8 cellular contexts compared by ENCODE assay signal in genomic region chr16:3045758-3046505, GRCh38. TPM values are rescaled to one million over a fixed set of nuclear protein-coding genes. Genes with fewer than 3 reads are reported as not detected.
DNase-seq lines count a peak whose midpoint lies in the region; ATAC-seq, FAIRE-seq and TF ChIP-seq lines count a peak whose summit lies in the region.

No MANE protein-coding gene starts in this region.

- POLR2A ChIA-PET in naive thymus-derived CD4-positive, alpha-beta T cell (lab: Charles Lee) = interaction anchor here (1.0 to 2.3 kb wide), 2 partner anchors 11 to 14 kb away, joined by 4 to 8 read pairs; no protein-coding TSS in a partner anchor

- FAIRE-seq in H54 (lab: Jason Lieb, UNC) = no peak

- peak overlapping the region; percentile 52; the same call in 1 of the 2 replicates for H3K4me2 ChIP-seq in OCI-LY1 (ENCODE audit: low read length)

- no peak overlapping the region for H3K27ac Mint-ChIP-seq in effector memory CD8-positive, alpha-beta T cell
- peak overlapping the region in 1 of 9 donors; percentile 75 for H3K27ac Mint-ChIP-seq in naive thymus-derived CD4-positive, alpha-beta T cell

- H3K9me2 ChIP-seq in OCI-LY1 (ENCODE audit: low read depth, low read length) = no peaks in the 10 kb centered on the region

- peaks cover 4% of the 10 kb centered on the region for H3K4me1 ChIP-seq in OCI-LY1 (ENCODE audit: insufficient read depth, low read length, severe bottlenecking)
- peaks cover 8 to 29% of the 10 kb centered on the region in 2 donors for H3K4me1 ChIP-seq in naive thymus-derived CD4-positive, alpha-beta T cell (ENCODE audit: control insufficient read depth in 2 of 2, insufficient read depth in 2 of 2, low read length in 2 of 2)

- no peak for TF ChIP-seq CTCF in GM13976 (IDR thresholded peaks at IDR 0.05; ENCODE audit: borderline replicate concordance, control extremely low read depth, extremely low read depth, insufficient read depth, missing control alignments)
- no peak for TF ChIP-seq CTCF in OCI-LY1 (IDR thresholded peaks at IDR 0.05; ENCODE audit: low read length)

- H3K4me1 Mint-ChIP-seq in effector memory CD8-positive, alpha-beta T cell (ENCODE audit: low read depth in 2 of 2) = peaks cover 17 to 26% of the 10 kb centered on the region in 2 donors
- H3K4me1 Mint-ChIP-seq in naive thymus-derived CD4-positive, alpha-beta T cell = peaks cover 16 to 36% (median 29%) of the 10 kb centered on the region in 7 donors

- no peaks in the 10 kb centered on the region for H3K36me3 ChIP-seq in OCI-LY1 (ENCODE audit: insufficient read depth, low read length)
- no peaks in the 10 kb centered on the region for H3K36me3 ChIP-seq in naive thymus-derived CD4-positive, alpha-beta T cell (ENCODE audit: control insufficient read depth in 2 of 3, insufficient read depth in 3 of 3, low read length in 3 of 3)

- H3K9me3 ChIP-seq in OCI-LY1 (ENCODE audit: low read length) = no peaks in the 10 kb centered on the region
- H3K9me3 ChIP-seq in naive thymus-derived CD4-positive, alpha-beta T cell (ENCODE audit: control insufficient read depth in 2 of 3, low read length in 3 of 3) = no peaks in the 10 kb centered on the region

- TF ChIP-seq POLR2A in H54 (IDR thresholded peaks at IDR 0.05; ENCODE audit: low read depth, low read length) = no peak

- ATAC-seq in effector memory CD8-positive, alpha-beta T cell (replicated peaks) = peak; percentile 34
- peak; percentile 68 for ATAC-seq in naive thymus-derived CD4-positive, alpha-beta T cell
- ATAC-seq in GM18517 (IDR thresholded peaks at IDR 0.05; ENCODE audit: unreplicated experiment) = no peak

- CTCF ChIA-PET in naive thymus-derived CD4-positive, alpha-beta T cell (lab: Charles Lee) = interaction anchor here (1.7 kb wide), 1 partner anchor 14 kb away, joined by 5 read pairs; no protein-coding TSS in a partner anchor

- DNase-seq in GM13976 (ENCODE audit: low spot score) (peak; percentile 79), NCI-H524 (lab: John Stamatoyannopoulos, UW) (no peak), T1000 (lab: John Stamatoyannopoulos, UW) (no peak), H54 (ENCODE audit: insufficient read length, low spot score) (no peak)
- DNase-seq in effector memory CD8-positive, alpha-beta T cell = no peak
- peak in 1 of 9 donors; percentile 58 for DNase-seq in naive thymus-derived CD4-positive, alpha-beta T cell

- H3K79me2 ChIP-seq in OCI-LY1 (ENCODE audit: insufficient read depth, low read length) = no peaks in the 10 kb centered on the region

- H2AFZ ChIP-seq in OCI-LY1 (ENCODE audit: low read length) = no peak overlapping the region

- peak overlapping the region; percentile 73 to 74 for H3K4me3 Mint-ChIP-seq in effector memory CD8-positive, alpha-beta T cell
- peak overlapping the region in 8 of 10 donors; percentile 75 to 90 (median 81) for H3K4me3 Mint-ChIP-seq in naive thymus-derived CD4-positive, alpha-beta T cell

- no peaks in the 10 kb centered on the region for H4K20me1 ChIP-seq in OCI-LY1 (ENCODE audit: insufficient read depth, low read length)

- H3K27ac ChIP-seq in OCI-LY1 (ENCODE audit: low read depth, low read length, poor library complexity, severe bottlenecking) = no peak overlapping the region
- H3K27ac ChIP-seq in naive thymus-derived CD4-positive, alpha-beta T cell (ENCODE audit: low read depth, low read length) = no peak overlapping the region

- no peak overlapping the region for H3K4me3 ChIP-seq in OCI-LY1 (ENCODE audit: low read depth, low read length, poor library complexity, severe bottlenecking)
- H3K4me3 ChIP-seq in naive thymus-derived CD4-positive, alpha-beta T cell (ENCODE audit: low read length) = peak overlapping the region; percentile 48

- H3K9ac ChIP-seq in OCI-LY1 (ENCODE audit: low read length) = no peak overlapping the region

- peaks cover 7 to 35% of the 10 kb centered on the region in 2 donors for H3K27me3 Mint-ChIP-seq in effector memory CD8-positive, alpha-beta T cell
- H3K27me3 Mint-ChIP-seq in naive thymus-derived CD4-positive, alpha-beta T cell = peaks cover 6 to 36% (median 28%) of the 10 kb centered on the region in 5 donors

- no peaks in the 10 kb centered on the region for H3K36me3 Mint-ChIP-seq in effector memory CD8-positive, alpha-beta T cell (ENCODE audit: insufficient read depth)
- peaks cover 0 to 21% (median 0%) of the 10 kb centered on the region in 5 donors for H3K36me3 Mint-ChIP-seq in naive thymus-derived CD4-positive, alpha-beta T cell

- H3K9me3 Mint-ChIP-seq in effector memory CD8-positive, alpha-beta T cell = no peaks in the 10 kb centered on the region
- H3K9me3 Mint-ChIP-seq in naive thymus-derived CD4-positive, alpha-beta T cell = peaks cover 0 to 2% (median 0%) of the 10 kb centered on the region in 11 donors

- intact Hi-C loops in naive thymus-derived CD4-positive, alpha-beta T cell (cut with micrococcal nuclease) = loop anchor here (1.0 to 2.0 kb wide), 2 partner anchors 15 kb away; no protein-coding TSS in a partner anchor

- H3K27me3 ChIP-seq in OCI-LY1 (ENCODE audit: insufficient read depth, low read length) = no peaks in the 10 kb centered on the region
- peaks cover 0 to 35% of the 10 kb centered on the region in 2 donors for H3K27me3 ChIP-seq in naive thymus-derived CD4-positive, alpha-beta T cell (ENCODE audit: control insufficient read depth in 2 of 2, insufficient read depth in 2 of 2, low read length in 2 of 2)

- no peaks in the 10 kb centered on the region for H3F3A ChIP-seq in OCI-LY1 (ENCODE audit: insufficient read depth, low read length)

- in situ Hi-C loops in GM13976 (cut with MboI; ENCODE audit: low sequenced_read_pairs, unreplicated experiment) = no loop called here

RNA-seq across cellular contexts. Expression of gene MMP25, which starts 0.4 kb away (rescaled TPM):
- 10 to 100 TPM in 2 of 5 experiments, 1 to 10 TPM in 1, under 1 TPM in 2; 0.73 to 64.4 (median 3.7) TPM for total RNA-seq in naive thymus-derived CD4-positive, alpha-beta T cell
- under 1 TPM; 0.64 to 0.93 TPM for polyA plus RNA-seq in naive thymus-derived CD4-positive, alpha-beta T cell

RNA-seq across cellular contexts. Expression of gene BICDL2, which starts 9.2 kb away (rescaled TPM):
- 1 to 10 TPM in 1 of 5 experiments, not detected in 4; 1.0 TPM for total RNA-seq in naive thymus-derived CD4-positive, alpha-beta T cell
- polyA plus RNA-seq in naive thymus-derived CD4-positive, alpha-beta T cell = not detected

RNA-seq across cellular contexts. Expression of gene IL32, which starts 19.5 kb away (rescaled TPM):
- 1,000 to 10,000 TPM in 1 of 5 experiments, 100 to 1,000 TPM in 4; 351 to 3,697 (median 587) TPM for total RNA-seq in naive thymus-derived CD4-positive, alpha-beta T cell
- polyA plus RNA-seq in naive thymus-derived CD4-positive, alpha-beta T cell = 1,000 to 10,000 TPM; 1,418 to 1,605 TPM

RNA-seq across cellular contexts. Expression of gene THOC6, which starts 22.1 kb away (rescaled TPM):
- total RNA-seq in naive thymus-derived CD4-positive, alpha-beta T cell = 10 to 100 TPM; 25.3 to 55.5 (median 26.0) TPM
- polyA plus RNA-seq in naive thymus-derived CD4-positive, alpha-beta T cell = 10 to 100 TPM; 46.3 to 60.6 TPM

RNA-seq across cellular contexts. Expression of gene HCFC1R1, which starts 22.2 kb away (rescaled TPM):
- total RNA-seq in naive thymus-derived CD4-positive, alpha-beta T cell = 10 to 100 TPM; 11.5 to 29.6 (median 14.9) TPM
- 10 to 100 TPM; 12.0 to 24.6 TPM for polyA plus RNA-seq in naive thymus-derived CD4-positive, alpha-beta T cell
